In genomic region chr19:57849666-57850473, GRCh38 we compare ENCODE assay signal across 8 cellular contexts. TPM values are rescaled to one million over a fixed set of nuclear protein-coding genes. Genes with fewer than 3 reads are reported as not detected.
A peak's percentile ranks its signal among the peaks of the same experiment; 100 is the strongest.
DNase-seq lines count a peak whose midpoint lies in the region; ATAC-seq, FAIRE-seq and TF ChIP-seq lines count a peak whose summit lies in the region.
"Not testable (repeated sequence)": the region's sequence is repeated elsewhere in the genome, so short reads cannot be mapped to it uniquely, and the experiment has no call there.

Gene ZNF587 (plus strand): TSS chr19:57849859. CDS start chr19:57850039, 180 bp downstream.

- not testable (repeated sequence) for TF ChIP-seq CTCF in astrocyte (IDR thresholded peaks at IDR 0.05; ENCODE audit: insufficient read depth, low read depth, low read length); hepatocyte (IDR thresholded peaks at IDR 0.05; ENCODE audit: poor library complexity); uterus (IDR thresholded peaks at IDR 0.05)

- H3K27ac Mint-ChIP-seq in astrocyte (ENCODE audit: unreplicated experiment), result peak within 1 kb of the TSS; percentile 79

- H3K4me2 ChIP-seq in astrocyte (ENCODE audit: low read length) (peak within 1 kb of the TSS; percentile 99), hepatocyte (peak within 1 kb of the TSS; percentile 87)

- H3K9me3 ChIP-seq in astrocyte (ENCODE audit: insufficient read depth, low read depth, low read length); hepatocyte (ENCODE audit: low read depth); uterus: not testable (repeated sequence)

- peak; percentile 42 to 67 for DNase-seq in NCI-H187 (lab: John Stamatoyannopoulos, UW)
- DNase-seq in T-helper 22 cell (ENCODE audit: low read depth), result peak; percentile 73
- peak; percentile 80 for DNase-seq in astrocyte (ENCODE audit: low read depth)
- peak; percentile 88 for DNase-seq in hepatocyte (ENCODE audit: low spot score)
- DNase-seq in uterus, result peak; percentile 37 to 56

- TF ChIP-seq POLR2A in GM15510 (IDR thresholded peaks at IDR 0.05; ENCODE audit: borderline replicate concordance, extremely low read depth, insufficient read length) (peak; percentile 61), uterus (IDR thresholded peaks at IDR 0.05) (peak in 1 of 2 donors; percentile 16)

- not testable (repeated sequence) for H3K9me2 ChIP-seq in hepatocyte (replicated peaks; ENCODE audit: insufficient read depth)

- H3K36me3 Mint-ChIP-seq in astrocyte (ENCODE audit: low read depth, unreplicated experiment), result not testable (repeated sequence)

- H3K79me2 ChIP-seq in astrocyte (ENCODE audit: insufficient read depth, low read length) (peaks cover 71% of the 10 kb centered on the region), hepatocyte (peaks cover 77% of the 10 kb centered on the region)

- peak within 1 kb of the TSS; percentile 83 for H3K4me3 ChIP-seq in astrocyte (ENCODE audit: insufficient read depth, low read depth, low read length)
- peak within 1 kb of the TSS; percentile 90 for H3K4me3 ChIP-seq in hepatocyte
- H3K4me3 ChIP-seq in rectal smooth muscle tissue (ENCODE audit: low read length), result peak within 1 kb of the TSS; percentile 86
- peak within 1 kb of the TSS; percentile 52 to 69 for H3K4me3 ChIP-seq in uterus

- peak within 1 kb of the TSS; percentile 66 for H3K27ac ChIP-seq in astrocyte (ENCODE audit: low read depth, low read length)
- peak within 1 kb of the TSS; percentile 97 for H3K27ac ChIP-seq in hepatocyte
- peak within 1 kb of the TSS; percentile 36 for H3K27ac ChIP-seq in rectal smooth muscle tissue (ENCODE audit: low read depth, low read length)
- peak within 1 kb of the TSS; percentile 4 to 47 for H3K27ac ChIP-seq in uterus

- H3K27me3 Mint-ChIP-seq in astrocyte (ENCODE audit: low read depth, unreplicated experiment), result not testable (repeated sequence)

- FAIRE-seq in astrocyte (lab: Jason Lieb, UNC), result peak; percentile 56

- intact Hi-C loops in uterus (cut with DNase I; ENCODE audit: low total_unique reads), result not testable (repeated sequence)

- H3K9ac ChIP-seq in astrocyte (ENCODE audit: low read length) (peak within 1 kb of the TSS; percentile 96), rectal smooth muscle tissue (ENCODE audit: low read length) (peak within 1 kb of the TSS; percentile 27)

- peak within 1 kb of the TSS; percentile 97 for H3K4me3 Mint-ChIP-seq in astrocyte (ENCODE audit: unreplicated experiment)

- H3K4me1 ChIP-seq in astrocyte (ENCODE audit: insufficient read depth, low read length) (peaks cover 11% of the 10 kb centered on the region), hepatocyte (ENCODE audit: insufficient read depth) (peaks cover 20% of the 10 kb centered on the region)
- not testable (repeated sequence) for H3K4me1 ChIP-seq in rectal smooth muscle tissue (ENCODE audit: control insufficient read depth, insufficient read depth, low read length); uterus

- not testable (repeated sequence) for H3K27me3 ChIP-seq in astrocyte (ENCODE audit: insufficient read depth, low read length); hepatocyte; rectal smooth muscle tissue (ENCODE audit: control insufficient read depth, insufficient read depth, low read length); uterus

- H4K20me1 ChIP-seq in astrocyte (ENCODE audit: insufficient read depth, low read length) (peaks cover 47% of the 10 kb centered on the region), hepatocyte (ENCODE audit: insufficient read depth, poor library complexity, severe bottlenecking) (peaks cover 11% of the 10 kb centered on the region)

- 2% methylated on average over 41 of the region's 42 CpGs for WGBS in hepatocyte (ENCODE audit: low lambda C conversion rate, missing lambda C conversion rate)

- H2AFZ ChIP-seq in astrocyte (ENCODE audit: low read depth, low read length), result peak within 1 kb of the TSS; percentile 32
- not testable (repeated sequence) for H2AFZ ChIP-seq in hepatocyte

- not testable (repeated sequence) for H3K9me3 Mint-ChIP-seq in astrocyte (ENCODE audit: unreplicated experiment)

- H3K4me1 Mint-ChIP-seq in astrocyte (ENCODE audit: low read depth, unreplicated experiment), result peaks cover 15% of the 10 kb centered on the region

- peaks cover 12% of the 10 kb centered on the region for H3K36me3 ChIP-seq in astrocyte (ENCODE audit: insufficient read depth, low read length)
- H3K36me3 ChIP-seq in hepatocyte (replicated peaks; ENCODE audit: insufficient read depth, low read depth); rectal smooth muscle tissue (ENCODE audit: control insufficient read depth, insufficient read depth, low read length); uterus: not testable (repeated sequence)

- ATAC-seq in HG02884 (IDR thresholded peaks at IDR 0.05; ENCODE audit: unreplicated experiment), result peak; percentile 93

RNA-seq across cellular contexts. Expression of gene ZNF587, which starts in this region (rescaled TPM):
- total RNA-seq in astrocyte (36.7 and 37.4 TPM in 2 replicates), hepatocyte (36.8 and 60.5 TPM in 2 replicates), uterus (10 to 100 TPM; 21.3 to 80.0 (median 39.6) TPM)
- polyA plus RNA-seq in hepatocyte, result 8.8 and 11.5 TPM in 2 replicates

Comparison
In these comparisons a context has a peak if more than half of its experiments do, and no peak if none do; other contexts are left out.
1. Peak in every context shown above with its lines: DNase-seq, ATAC-seq, H3K4me3 ChIP-seq and H3K27ac ChIP-seq.
2. H3K27ac ChIP-seq: peak in every context shown above with its lines; median percentile 97 in hepatocyte; 66 in astrocyte; 36 in rectal smooth muscle tissue; 26 in uterus.